In the genomic region with DNA sequence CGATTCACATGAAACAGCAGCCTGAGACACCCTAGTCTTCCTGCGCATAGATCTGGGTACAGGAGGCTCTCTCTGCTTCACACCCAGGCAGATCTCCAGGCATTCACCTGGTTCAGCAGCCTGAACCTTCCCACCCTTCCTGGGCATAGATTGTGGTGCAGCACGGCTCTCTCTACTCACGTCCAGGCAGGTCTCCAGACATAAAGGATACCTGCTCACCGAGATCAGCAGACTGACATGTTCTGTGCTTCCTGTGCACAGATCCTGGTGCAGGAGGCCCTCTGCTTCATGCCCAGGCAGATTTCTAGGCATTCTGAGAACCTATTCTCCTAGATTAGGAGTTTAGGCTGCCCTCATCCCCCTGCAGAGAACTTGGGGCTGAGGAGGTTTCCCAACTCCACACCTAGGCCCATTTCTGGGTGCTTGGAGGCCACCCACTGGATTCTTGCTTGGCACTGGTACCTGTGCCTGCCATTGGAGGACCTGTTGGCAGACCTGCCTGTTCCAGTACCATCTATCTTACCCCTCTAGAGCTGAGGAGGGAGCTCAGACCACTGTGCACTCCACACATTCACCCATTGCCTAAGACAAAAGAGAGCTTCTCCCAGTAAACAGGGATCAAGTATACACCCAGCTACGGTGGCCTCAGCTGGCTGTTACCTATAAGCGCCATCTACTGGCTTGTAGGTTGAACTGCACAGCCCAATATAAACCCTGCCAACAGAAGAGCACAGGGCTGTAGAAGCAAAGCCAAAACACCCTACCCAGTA, we compare ENCODE assay signal across 7 cellular contexts.
A peak's percentile ranks its signal among the peaks of the same experiment; 100 is the strongest.
DNase-seq lines count a peak whose midpoint lies in the region; ATAC-seq and FAIRE-seq lines count a peak whose summit lies in the region.

No MANE protein-coding gene starts in this region.

- H3K36me3 Mint-ChIP-seq in activated T-cell treated with anti-CD3 and anti-CD28 coated beads, Interleukin-2, amount 50 U/mL, for 24 hours (ENCODE audit: low read depth) = no peaks in the 10 kb centered on the region

- no peak overlapping the region for H3K4me3 Mint-ChIP-seq in activated T-cell treated with anti-CD3 and anti-CD28 coated beads, Interleukin-2, amount 50 U/mL, for 24 hours

- no peak overlapping the region for H3K27ac Mint-ChIP-seq in activated T-cell treated with anti-CD3 and anti-CD28 coated beads, Interleukin-2, amount 50 U/mL, for 24 hours

- peaks cover 26% of the 10 kb centered on the region for H3K9me3 Mint-ChIP-seq in activated T-cell treated with anti-CD3 and anti-CD28 coated beads, Interleukin-2, amount 50 U/mL, for 24 hours

- no peaks in the 10 kb centered on the region for H3K27me3 Mint-ChIP-seq in activated T-cell treated with anti-CD3 and anti-CD28 coated beads, Interleukin-2, amount 50 U/mL, for 24 hours

- H3K4me1 Mint-ChIP-seq in activated T-cell treated with anti-CD3 and anti-CD28 coated beads, Interleukin-2, amount 50 U/mL, for 24 hours (ENCODE audit: low read depth) = no peaks in the 10 kb centered on the region

- FAIRE-seq in RCC 7860 (lab: Jason Lieb, UNC) = no peak

- peak; percentile 93 for ATAC-seq in GM19328 (IDR thresholded peaks at IDR 0.05; ENCODE audit: unreplicated experiment)
- peak; percentile 91 for ATAC-seq in HG03135 (IDR thresholded peaks at IDR 0.05; ENCODE audit: unreplicated experiment)

- DNase-seq in GDM1 (lab: John Stamatoyannopoulos, UW) (peak; percentile 21), RCC 7860 (ENCODE audit: low spot score) (peak; percentile 11), iPS-NIHi7 (ENCODE audit: extremely low spot score) (peak; percentile 45)
- DNase-seq in activated effector memory CD4-positive, alpha-beta T cell treated with anti-CD3 and anti-CD28 coated beads, Interleukin-2, amount 50 U/mL, for 16 hours = no peak
- DNase-seq in activated T-cell treated with anti-CD3 and anti-CD28 coated beads, Interleukin-2, amount 50 U/mL, for 24 hours = no peak

Comparison
In these comparisons a context has a peak if more than half of its experiments do, and no peak if none do; other contexts are left out.
1. DNase-seq: peak in GDM1 (single experiment), RCC 7860 (single experiment) and iPS-NIHi7 (single experiment); none in activated effector memory CD4-positive, alpha-beta T cell treated with anti-CD3 and anti-CD28 coated beads, Interleukin-2, amount 50 U/mL, for 16 hours (single experiment) and activated T-cell treated with anti-CD3 and anti-CD28 coated beads, Interleukin-2, amount 50 U/mL, for 24 hours (single experiment).